ENCODE assay signal across 15 cellular contexts in genomic region chr2:80054339-80054675, GRCh38.
DNase-seq lines count a peak whose midpoint lies in the region; FAIRE-seq and TF ChIP-seq lines count a peak whose summit lies in the region.
"Had no signal": no experiment of that assay in that cellular context is flagged by ENCODE, and none has a peak within 500 bp of the region (broad histone marks: within the 10 kb centered on the region; RNA-seq: fewer than 3 reads in every experiment).

No MANE protein-coding gene starts in this region.

- DNase-seq in EL (peak; percentile 76), NCI-H1092 treated with DMSO at 0.1 percent for 48 hours (lab: John Stamatoyannopoulos, UW) (peak; percentile 30), bronchial epithelial cell (ENCODE audit: low read depth) (peak; percentile 56), C1 segment of cervical spinal cord (lab: John Stamatoyannopoulos, UW) (no peak), globus pallidus (ENCODE audit: low spot score) (no peak), COLO668 (lab: John Stamatoyannopoulos, UW; ENCODE audit: unreplicated experiment) (no peak)
- no peak for DNase-seq in activated T-cell treated with anti-CD3 and anti-CD28 coated beads, Interleukin-2, amount 50 U/mL, for 48 hours
- DNase-seq: activated CD8-positive, alpha-beta memory T cell treated with anti-CD3 and anti-CD28 coated beads, Interleukin-2, amount 50 U/mL, for 4 hours; activated naive CD4-positive, alpha-beta T cell treated with anti-CD3 and anti-CD28 coated beads, Interleukin-2, amount 10 ng/mL, durations not matched to agents 7 days and 5 days; gastrocnemius medialis; NCI-H774; posterior cingulate gyrus; RPMI8226 had no signal

- no peaks in the 10 kb centered on the region for H3K36me3 ChIP-seq in bronchial epithelial cell (ENCODE audit: control insufficient read depth, insufficient read depth, low read length)
- H3K36me3 ChIP-seq: cardiac muscle cell, gastrocnemius medialis had no signal

- no peak for FAIRE-seq in bronchial epithelial cell (lab: Jason Lieb, UNC)

- H3K4me3 ChIP-seq in bronchial epithelial cell (ENCODE audit: low read depth, low read length) = no peak overlapping the region
- H3K4me3 ChIP-seq: cardiac muscle cell, gastrocnemius medialis had no signal

- H3K27me3 Mint-ChIP-seq in nephron (ENCODE audit: low read depth) = peaks cover 14% of the 10 kb centered on the region
- H3K27me3 Mint-ChIP-seq: activated naive CD4-positive, alpha-beta T cell treated with anti-CD3 and anti-CD28 coated beads, Interleukin-2, amount 10 ng/mL, durations not matched to agents 7 days and 5 days had no signal

- H3K4me3 Mint-ChIP-seq in nephron = no peak overlapping the region
- H3K4me3 Mint-ChIP-seq: activated naive CD4-positive, alpha-beta T cell treated with anti-CD3 and anti-CD28 coated beads, Interleukin-2, amount 10 ng/mL, durations not matched to agents 7 days and 5 days had no signal

- H3K27ac Mint-ChIP-seq in nephron = peak overlapping the region; percentile 7 to 86 (median 59)
- H3K27ac Mint-ChIP-seq: activated naive CD4-positive, alpha-beta T cell treated with anti-CD3 and anti-CD28 coated beads, Interleukin-2, amount 10 ng/mL, durations not matched to agents 7 days and 5 days had no signal

- no peaks in the 10 kb centered on the region for H3K36me3 Mint-ChIP-seq in nephron (ENCODE audit: low read depth)
- H3K36me3 Mint-ChIP-seq: activated naive CD4-positive, alpha-beta T cell treated with anti-CD3 and anti-CD28 coated beads, Interleukin-2, amount 10 ng/mL, durations not matched to agents 7 days and 5 days had no signal

- no peaks in the 10 kb centered on the region for H3K27me3 ChIP-seq in bronchial epithelial cell (ENCODE audit: control insufficient read depth, insufficient read depth, low read length)
- H3K27me3 ChIP-seq: cardiac muscle cell, gastrocnemius medialis had no signal

- H3K4me1 Mint-ChIP-seq in nephron = no peaks in the 10 kb centered on the region
- H3K4me1 Mint-ChIP-seq: activated naive CD4-positive, alpha-beta T cell treated with anti-CD3 and anti-CD28 coated beads, Interleukin-2, amount 10 ng/mL, durations not matched to agents 7 days and 5 days had no signal

- no peaks in the 10 kb centered on the region for H3K9me3 Mint-ChIP-seq in nephron
- H3K9me3 Mint-ChIP-seq: activated naive CD4-positive, alpha-beta T cell treated with anti-CD3 and anti-CD28 coated beads, Interleukin-2, amount 10 ng/mL, durations not matched to agents 7 days and 5 days had no signal

- no peak for TF ChIP-seq CTCF in bronchial epithelial cell (IDR thresholded peaks at IDR 0.05; ENCODE audit: insufficient read depth, low read length, severe bottlenecking)
- no peak for TF ChIP-seq CTCF in nephron (IDR thresholded peaks at IDR 0.05; ENCODE audit: unreplicated experiment in 3 of 3)

Comparison
In these comparisons a context has a peak if more than half of its experiments do, and no peak if none do; other contexts are left out.
1. DNase-seq: peak in EL (single experiment), NCI-H1092 treated with DMSO at 0.1 percent for 48 hours (single experiment) and bronchial epithelial cell (single experiment); none in C1 segment of cervical spinal cord (0 of 14), globus pallidus (single experiment), activated T-cell treated with anti-CD3 and anti-CD28 coated beads, Interleukin-2, amount 50 U/mL, for 48 hours (0 of 2) and COLO668 (single experiment).